In the genomic region with DNA sequence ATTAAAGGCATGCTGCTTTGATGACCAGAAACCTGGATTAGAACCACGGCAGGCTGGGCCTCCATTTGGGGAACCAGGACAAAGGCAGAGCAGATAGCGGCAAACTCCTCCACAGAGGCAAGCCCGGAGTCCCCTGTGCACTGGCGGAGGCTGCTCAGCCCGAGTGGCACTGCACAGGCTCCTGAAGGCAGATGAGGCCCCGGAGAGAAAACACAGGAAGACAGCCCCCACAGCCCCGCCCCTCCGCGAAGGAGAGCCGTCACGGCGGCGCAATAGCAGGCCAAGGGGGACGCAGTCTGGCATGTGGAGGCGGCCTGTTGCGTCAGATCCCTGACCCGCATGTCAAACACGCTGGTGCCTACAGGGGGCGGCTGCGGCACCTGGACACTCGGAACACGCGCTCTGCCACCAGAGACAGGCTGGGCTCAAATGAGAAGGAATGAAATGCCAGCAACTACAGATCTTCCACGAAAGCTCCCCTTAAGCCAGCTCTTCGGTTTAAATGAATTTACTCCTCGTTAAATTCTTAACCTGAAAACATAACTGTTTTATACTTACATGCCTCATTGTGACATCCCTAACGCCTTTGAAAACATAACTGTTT, we compare ENCODE assay signal across 8 cellular contexts.
DNase-seq lines count a peak whose midpoint lies in the region; ATAC-seq, FAIRE-seq and TF ChIP-seq lines count a peak whose summit lies in the region.

No MANE protein-coding gene starts in this region.

- BruUV-seq in HepG2 (replicated peaks; lab: Mats Ljungman, UMichigan) = no TSS peak

- 94% methylated on average over 8 of the region's 27 CpGs for WGBS in HepG2 (ENCODE audit: low lambda C conversion rate)

- intact Hi-C loops in HepG2 (cut with micrococcal nuclease; ENCODE audit: unreplicated experiment) = loop anchor here (10.0 kb wide), 1 partner anchor 51 kb away; no protein-coding TSS in a partner anchor

- H3K4me1 ChIP-seq in HepG2 (ENCODE audit: insufficient read depth, low read length) = peaks cover 36% of the 10 kb centered on the region

- ATAC-seq in HepG2 (peak; percentile 55), HG03159 (IDR thresholded peaks at IDR 0.05; ENCODE audit: unreplicated experiment) (no peak), HG03469 (IDR thresholded peaks at IDR 0.05; ENCODE audit: unreplicated experiment) (no peak)

- TF ChIP-seq RAD21 in HepG2 (CRISPR knock-in tag; IDR thresholded peaks at IDR 0.05) = peak; percentile 53; the same call in 1 of the 2 replicates

- no peaks in the 10 kb centered on the region for H3K79me2 ChIP-seq in HepG2 (ENCODE audit: insufficient read depth, low read length)

- POLR2A ChIA-PET in HepG2 (lab: Yijun Ruan, JAX) = no interaction called here

- no peaks in the 10 kb centered on the region for H3K9me3 ChIP-seq in HepG2 (ENCODE audit: low read length)

- peak; percentile 62 for TF ChIP-seq CTCF in HepG2 (CRISPR knock-in tag; IDR thresholded peaks at IDR 0.05)

- peak; percentile 95 for DNase-seq in ELR (ENCODE audit: low read depth)
- peak; percentile 68 to 69 for DNase-seq in Kasumi-1 (lab: John Stamatoyannopoulos, UW)
- DNase-seq in activated CD4-positive, alpha-beta T cell treated with anti-CD3 and anti-CD28 coated beads, Interleukin-2, amount 50 U/mL, for 4 hours = peak; percentile 62 to 65
- peak; percentile 83 for DNase-seq in dedifferentiated amniotic fluid mesenchymal stem cell (ENCODE audit: extremely low spot score)
- peak; percentile 51 for DNase-seq in HepG2 (ENCODE audit: low spot score)
- DNase-seq in stimulated activated CD4-positive, alpha-beta T cell treated with anti-CD3 and anti-CD28 coated beads, Interleukin-4, amount 100 ng/mL, for 4 hours = peak; percentile 72 to 80

- H3K4me2 ChIP-seq in HepG2 (ENCODE audit: low read depth, low read length) = no peak overlapping the region

- no peak for TF ChIP-seq POLR2A in HepG2 (IDR thresholded peaks at IDR 0.05; ENCODE audit: insufficient read depth in 1 of 2, low read depth in 2 of 2, low read length in 2 of 2)

- no peak overlapping the region for H3K27ac ChIP-seq in HepG2 (ENCODE audit: extremely low read length, insufficient read depth, low read length)

- TF ChIP-seq EP300 in HepG2 (IDR thresholded peaks at IDR 0.05; ENCODE audit: low read depth in 2 of 2, low read length in 2 of 2) = no peak
- TF ChIP-seq EP300 in HepG2 (CRISPR knock-in tag; IDR thresholded peaks at IDR 0.05; ENCODE audit: borderline replicate concordance) = no peak

- H3K9ac ChIP-seq in HepG2 (ENCODE audit: insufficient read depth, low read depth, low read length) = no peak overlapping the region

- FAIRE-seq in HepG2 (lab: Jason Lieb, UNC) = no peak

- CTCF ChIA-PET in HepG2 (lab: Yijun Ruan, JAX; ENCODE audit: low intra/inter-chr PET ratio, low total read pairs) = no interaction called here

- no peaks in the 10 kb centered on the region for H3K27me3 ChIP-seq in HepG2 (ENCODE audit: control insufficient read depth in 1 of 2, insufficient read depth in 2 of 2, low read length in 2 of 2)

- peaks cover 1 to 14% of the 10 kb centered on the region in 2 experiments; a peak in 2 of 5 replicates for H3K36me3 ChIP-seq in HepG2 (replicated peaks in 1 of 2; ENCODE audit: control insufficient read depth in 1 of 2, insufficient read depth in 2 of 2, low read length in 2 of 2)

- in situ Hi-C loops in HepG2 (cut with HindIII; ENCODE audit: extremely low pct_ligation_motif_present, low pct_unique_long_range_greater_than_20kb) = loop anchor here (5.0 kb wide), 1 partner anchor 103 kb away; no protein-coding TSS in a partner anchor

- H2AFZ ChIP-seq in HepG2 (ENCODE audit: low read length) = no peak overlapping the region

- no peak overlapping the region for H3K4me3 ChIP-seq in HepG2 (replicated peaks in 1 of 3; ENCODE audit: insufficient read depth in 1 of 3, low read depth in 2 of 3, low read length in 3 of 3)

- no peaks in the 10 kb centered on the region for H4K20me1 ChIP-seq in HepG2 (ENCODE audit: insufficient read depth, low read length)

TF ChIP-seq in HepG2, 621 proteins besides CTCF, POLR2A, EP300 and RAD21 (continues in another document):
- TF ChIP-seq NFE2L2 (IDR thresholded peaks at IDR 0.05; ENCODE audit: low read length) (no peak), ZFP36L1 (CRISPR knock-in tag; IDR thresholded peaks at IDR 0.05) (no peak), FOXC1 (CRISPR knock-in tag; IDR thresholded peaks at IDR 0.05; ENCODE audit: borderline replicate concordance) (no peak), ATRX (CRISPR knock-in tag; IDR thresholded peaks at IDR 0.05; ENCODE audit: borderline replicate concordance) (no peak), PAX8 (CRISPR knock-in tag; IDR thresholded peaks at IDR 0.05; ENCODE audit: borderline replicate concordance) (no peak), ZNF496 (CRISPR knock-in tag; IDR thresholded peaks at IDR 0.05; ENCODE audit: insufficient replicate concordance) (no peak), ZBTB38 (CRISPR knock-in tag; IDR thresholded peaks at IDR 0.05) (peak; percentile 90), MBNL3 (CRISPR knock-in tag; conservative IDR thresholded peaks at IDR 0.05) (no peak), NCOA1 (CRISPR knock-in tag; IDR thresholded peaks at IDR 0.05) (no peak), FOXA1 (IDR thresholded peaks at IDR 0.05) (no peak), FOXA1 (CRISPR knock-in tag; IDR thresholded peaks at IDR 0.05) (0 out of 2 replicates have a peak, but pooled peaks have one; percentile 23)
- TF ChIP-seq, protein P1, sequence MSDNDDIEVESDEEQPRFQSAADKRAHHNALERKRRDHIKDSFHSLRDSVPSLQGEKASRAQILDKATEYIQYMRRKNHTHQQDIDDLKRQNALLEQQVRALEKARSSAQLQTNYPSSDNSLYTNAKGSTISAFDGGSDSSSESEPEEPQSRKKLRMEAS (IDR thresholded peaks at IDR 0.05) = peak; percentile 68; the same call in 1 of the 2 replicates
- TF ChIP-seq, protein P2, sequence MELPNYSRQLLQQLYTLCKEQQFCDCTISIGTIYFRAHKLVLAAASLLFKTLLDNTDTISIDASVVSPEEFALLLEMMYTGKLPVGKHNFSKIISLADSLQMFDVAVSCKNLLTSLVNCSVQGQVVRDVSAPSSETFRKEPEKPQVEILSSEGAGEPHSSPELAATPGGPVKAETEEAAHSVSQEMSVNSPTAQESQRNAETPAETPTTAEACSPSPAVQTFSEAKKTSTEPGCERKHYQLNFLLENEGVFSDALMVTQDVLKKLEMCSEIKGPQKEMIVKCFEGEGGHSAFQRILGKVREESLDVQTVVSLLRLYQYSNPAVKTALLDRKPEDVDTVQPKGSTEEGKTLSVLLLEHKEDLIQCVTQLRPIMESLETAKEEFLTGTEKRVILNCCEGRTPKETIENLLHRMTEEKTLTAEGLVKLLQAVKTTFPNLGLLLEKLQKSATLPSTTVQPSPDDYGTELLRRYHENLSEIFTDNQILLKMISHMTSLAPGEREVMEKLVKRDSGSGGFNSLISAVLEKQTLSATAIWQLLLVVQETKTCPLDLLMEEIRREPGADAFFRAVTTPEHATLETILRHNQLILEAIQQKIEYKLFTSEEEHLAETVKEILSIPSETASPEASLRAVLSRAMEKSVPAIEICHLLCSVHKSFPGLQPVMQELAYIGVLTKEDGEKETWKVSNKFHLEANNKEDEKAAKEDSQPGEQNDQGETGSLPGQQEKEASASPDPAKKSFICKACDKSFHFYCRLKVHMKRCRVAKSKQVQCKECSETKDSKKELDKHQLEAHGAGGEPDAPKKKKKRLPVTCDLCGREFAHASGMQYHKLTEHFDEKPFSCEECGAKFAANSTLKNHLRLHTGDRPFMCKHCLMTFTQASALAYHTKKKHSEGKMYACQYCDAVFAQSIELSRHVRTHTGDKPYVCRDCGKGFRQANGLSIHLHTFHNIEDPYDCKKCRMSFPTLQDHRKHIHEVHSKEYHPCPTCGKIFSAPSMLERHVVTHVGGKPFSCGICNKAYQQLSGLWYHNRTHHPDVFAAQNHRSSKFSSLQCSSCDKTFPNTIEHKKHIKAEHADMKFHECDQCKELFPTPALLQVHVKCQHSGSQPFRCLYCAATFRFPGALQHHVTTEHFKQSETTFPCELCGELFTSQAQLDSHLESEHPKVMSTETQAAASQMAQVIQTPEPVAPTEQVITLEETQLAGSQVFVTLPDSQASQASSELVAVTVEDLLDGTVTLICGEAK (IDR thresholded peaks at IDR 0.05) = no peak
- TF ChIP-seq, protein P2 (CRISPR knock-in tag; IDR thresholded peaks at IDR 0.05) = no peak
